8 cellular contexts compared by ENCODE assay signal in genomic region chr19:37217855-37218591, GRCh38. TPM values are rescaled to one million over a fixed set of nuclear protein-coding genes. Genes with fewer than 3 reads are reported as not detected.
DNase-seq lines count a peak whose midpoint lies in the region; ATAC-seq and TF ChIP-seq lines count a peak whose summit lies in the region.

ZNF383 (plus strand) TSS chr19:37218214; CDS start chr19:37230454, 12,240 bp downstream.

- TF ChIP-seq CTCF in GM06990 (IDR thresholded peaks at IDR 0.05; ENCODE audit: insufficient read depth, low read length, poor library complexity, severe bottlenecking) (no peak), HFFc6 (IDR thresholded peaks at IDR 0.05) (no peak), osteocyte (IDR thresholded peaks at IDR 0.05) (no peak)

- peaks cover 50% of the 10 kb centered on the region for H3K36me3 Mint-ChIP-seq in HFFc6 (ENCODE audit: low read depth)
- H3K36me3 Mint-ChIP-seq in activated naive CD4-positive, alpha-beta T cell treated with anti-CD3 and anti-CD28 coated beads, Interleukin-2, amount 50 U/mL, for 72 hours, result peaks cover 41 to 66% of the 10 kb centered on the region in 2 donors
- peaks cover 32% of the 10 kb centered on the region for H3K36me3 Mint-ChIP-seq in osteocyte (ENCODE audit: unreplicated experiment)

- peak within 1 kb of the TSS; percentile 98 for H3K9ac ChIP-seq in SK-N-MC (ENCODE audit: insufficient read length)

- H3K4me1 Mint-ChIP-seq in HFFc6 (ENCODE audit: low read depth) (peaks cover 15% of the 10 kb centered on the region), osteocyte (ENCODE audit: unreplicated experiment) (peaks cover 20% of the 10 kb centered on the region)

- H3K9me3 ChIP-seq in SK-N-MC (ENCODE audit: low read depth, low read length), result peaks cover 14% of the 10 kb centered on the region; the same call in 1 of the 2 replicates
- H3K9me3 ChIP-seq in thymus (ENCODE audit: control insufficient read depth), result no peaks in the 10 kb centered on the region

- no peaks in the 10 kb centered on the region for H3K27me3 ChIP-seq in GM06990 (replicated peaks; ENCODE audit: control insufficient read depth, insufficient read depth, low read length)
- H3K27me3 ChIP-seq in thymus (ENCODE audit: control insufficient read depth, insufficient read depth), result no peaks in the 10 kb centered on the region

- H3K27ac Mint-ChIP-seq in HFFc6 (peak within 1 kb of the TSS; percentile 85), osteocyte (ENCODE audit: unreplicated experiment) (peak within 1 kb of the TSS; percentile 96)
- peak within 1 kb of the TSS; percentile 93 to 97 for H3K27ac Mint-ChIP-seq in activated naive CD4-positive, alpha-beta T cell treated with anti-CD3 and anti-CD28 coated beads, Interleukin-2, amount 50 U/mL, for 72 hours

- peaks cover 21% of the 10 kb centered on the region for H3K9me3 Mint-ChIP-seq in HFFc6
- peaks cover 13 to 34% of the 10 kb centered on the region in 2 donors for H3K9me3 Mint-ChIP-seq in activated naive CD4-positive, alpha-beta T cell treated with anti-CD3 and anti-CD28 coated beads, Interleukin-2, amount 50 U/mL, for 72 hours
- peaks cover 11% of the 10 kb centered on the region for H3K9me3 Mint-ChIP-seq in osteocyte (ENCODE audit: unreplicated experiment)

- H3K4me3 ChIP-seq in GM06990 (replicated peaks; ENCODE audit: low read depth, low read length) (peak within 1 kb of the TSS; percentile 100), SK-N-MC (peak within 1 kb of the TSS; percentile 100), thymus (ENCODE audit: low read length) (peak within 1 kb of the TSS; percentile 68)

- H3K27ac ChIP-seq in SK-N-MC, result peak within 1 kb of the TSS; percentile 92
- peak within 1 kb of the TSS; percentile 95 for H3K27ac ChIP-seq in thymus (ENCODE audit: low read depth)

- peaks cover 5% of the 10 kb centered on the region for H3K4me1 ChIP-seq in thymus (ENCODE audit: control insufficient read depth, insufficient read depth, low read length)

- H3K27me3 Mint-ChIP-seq in HFFc6 (ENCODE audit: insufficient read depth) (no peaks in the 10 kb centered on the region), osteocyte (ENCODE audit: unreplicated experiment) (no peaks in the 10 kb centered on the region)

- H3K4me3 Mint-ChIP-seq in HFFc6, result peak within 1 kb of the TSS; percentile 95
- peak within 1 kb of the TSS; percentile 97 for H3K4me3 Mint-ChIP-seq in osteocyte (ENCODE audit: unreplicated experiment)

- intact Hi-C loops in head of caudate nucleus (cut with DNase I), result no loop called here

- ATAC-seq in activated naive CD4-positive, alpha-beta T cell treated with anti-CD3 and anti-CD28 coated beads, Interleukin-2, amount 50 U/mL, for 72 hours, result peak; percentile 76 to 91

- DNase-seq in GM06990 (ENCODE audit: extremely low read depth, insufficient read length) (peak; percentile 94), HFFc6 (peak; percentile 77), NAMALWA (ENCODE audit: low spot score) (peak; percentile 95), SK-N-MC (ENCODE audit: low read depth, low spot score) (peak; percentile 85), head of caudate nucleus (peak; percentile 84 to 97 (median 92)), osteocyte (ENCODE audit: extremely low spot score, unreplicated experiment) (peak; percentile 94)
- DNase-seq in activated naive CD4-positive, alpha-beta T cell treated with anti-CD3 and anti-CD28 coated beads, Interleukin-2, amount 50 U/mL, for 72 hours (ENCODE audit: low spot score in 2 of 2), result peak; percentile 78 to 79

- under 1% methylated on average over 41 of the region's 41 CpGs for WGBS in thymus

- H3K36me3 ChIP-seq in GM06990 (ENCODE audit: control insufficient read depth, insufficient read depth, low read length) (peaks cover 2% of the 10 kb centered on the region; the same call in 1 of the 2 replicates), SK-N-MC (ENCODE audit: insufficient read depth, low read length) (peaks cover 29% of the 10 kb centered on the region), thymus (ENCODE audit: control insufficient read depth, insufficient read depth) (peaks cover 7% of the 10 kb centered on the region)

RNA-seq across cellular contexts. Expression of gene ZNF383, which starts in this region (rescaled TPM):
- total RNA-seq in HFFc6 (2021; fragmentation: NEBNext Ultra II Directional; extraction: Animal tissue kit (Norgen Biotek cat#: 25700)), result 1 to 10 TPM; 3.3 to 5.5 (median 4.4) TPM
- 10 to 100 TPM in 1 of 2 donors, 1 to 10 TPM in 1; 8.1 to 10.4 TPM for total RNA-seq in activated naive CD4-positive, alpha-beta T cell treated with anti-CD3 and anti-CD28 coated beads, Interleukin-2, amount 50 U/mL, for 72 hours
- total RNA-seq in osteocyte, result 8.2 and 12.3 TPM in 2 replicates
- 11.7 TPM for polyA plus RNA-seq in thymus

Comparison
In these comparisons a context has a peak if more than half of its experiments do, and no peak if none do; other contexts are left out.
1. Peak in every context shown above with its lines: DNase-seq, ATAC-seq, H3K4me3 ChIP-seq and H3K27ac ChIP-seq.